In genomic region chr4:140851032-140851636, GRCh38 we compare ENCODE assay signal across 9 cellular contexts.
DNase-seq lines count a peak whose midpoint lies in the region; ATAC-seq, FAIRE-seq and TF ChIP-seq lines count a peak whose summit lies in the region.
"Had no signal": no experiment of that assay in that cellular context is flagged by ENCODE, and none has a peak within 500 bp of the region (broad histone marks: within the 10 kb centered on the region; RNA-seq: fewer than 3 reads in every experiment).

No MANE protein-coding gene starts in this region.

- H2BK12ac ChIP-seq in H1 (ENCODE audit: low read depth, low read length) = no peak overlapping the region

- H4K20me1 ChIP-seq in PC-9 (ENCODE audit: insufficient read depth) (no peaks in the 10 kb centered on the region), H1 (replicated peaks in 1 of 2; ENCODE audit: control insufficient read depth in 1 of 2, insufficient read depth in 2 of 2, low read length in 2 of 2) (no peaks in the 10 kb centered on the region)
- H4K20me1 ChIP-seq: BLaER1 treated with 17β-estradiol and CSF1 and Interleukin-3, amounts not matched to agents 10 nM and 100 nM had no signal

- H3K79me1 ChIP-seq in H1 (ENCODE audit: low read depth, low read length) = no peaks in the 10 kb centered on the region

- ATAC-seq in GM21381 (IDR thresholded peaks at IDR 0.05; ENCODE audit: unreplicated experiment) = peak; percentile 71

- no TSS peak for BruUV-seq in PC-9 (replicated peaks; lab: Mats Ljungman, UMichigan)

- no peak for TF ChIP-seq POLR2A in H1 (IDR thresholded peaks at IDR 0.05; ENCODE audit: control extremely low read depth in 1 of 2, low read depth in 2 of 2, low read length in 2 of 2)

- H3K23me2 ChIP-seq in H1 (ENCODE audit: low read depth, low read length) = no peaks in the 10 kb centered on the region

- H3K4me3 ChIP-seq in Jurkat, Clone E6-1 (ENCODE audit: low read length) = no peak overlapping the region
- H3K4me3 ChIP-seq in PC-9 = no peak overlapping the region
- no peak overlapping the region for H3K4me3 ChIP-seq in H1 (ENCODE audit: extremely low read depth in 1 of 4, insufficient read depth in 2 of 4, low read depth in 3 of 4, low read length in 4 of 4)
- H3K4me3 ChIP-seq: BLaER1 treated with 17β-estradiol and CSF1 and Interleukin-3, amounts not matched to agents 10 nM and 100 nM had no signal

- H3K27me3 ChIP-seq in PC-9 (ENCODE audit: insufficient read depth, low read depth) (no peaks in the 10 kb centered on the region), H1 (replicated peaks in 1 of 4; ENCODE audit: control insufficient read depth in 3 of 4, extremely low read depth in 1 of 4, insufficient read depth in 3 of 4, low read length in 3 of 4) (no peaks in the 10 kb centered on the region)
- H3K27me3 ChIP-seq: BLaER1 treated with 17β-estradiol and CSF1 and Interleukin-3, amounts not matched to agents 10 nM and 100 nM had no signal

- peak; percentile 84 for TF ChIP-seq CTCF in PC-9 (conservative IDR thresholded peaks at IDR 0.05)
- peak in 2 of 3 experiments; percentile 76 to 88; a peak in 3 of 4 replicates for TF ChIP-seq CTCF in H1 (IDR thresholded peaks at IDR 0.05; ENCODE audit: control extremely low read depth in 1 of 3, insufficient read depth in 1 of 3, low read depth in 1 of 3, low read length in 3 of 3)

- no peak overlapping the region for H4K8ac ChIP-seq in H1 (ENCODE audit: extremely low read depth, insufficient read depth, low read length)

- no peak overlapping the region for H3K9ac ChIP-seq in H1 (replicated peaks in 1 of 4; ENCODE audit: extremely low read depth in 1 of 4, low read depth in 3 of 4, low read length in 3 of 4)
- H3K9ac ChIP-seq: BLaER1 treated with 17β-estradiol and CSF1 and Interleukin-3, amounts not matched to agents 10 nM and 100 nM had no signal

- FAIRE-seq in H1 (lab: Jason Lieb, UNC) = peak; percentile 96

- H3K4me1 ChIP-seq in PC-9 (replicated peaks; ENCODE audit: insufficient read depth) (peaks cover 2% of the 10 kb centered on the region), H1 (replicated peaks in 1 of 4; ENCODE audit: control insufficient read depth in 3 of 4, insufficient read depth in 4 of 4, low read length in 3 of 4) (no peaks in the 10 kb centered on the region)

- WGBS in H1 (ENCODE audit: extremely low coverage in 1 of 2, insufficient coverage in 1 of 2, insufficient read length in 1 of 2, insufficient replicate concordance in 2 of 2, low coverage in 1 of 2, low lambda C conversion rate in 2 of 2, missing lambda C conversion rate in 1 of 2), 2 experiments = 19% methylated on average over 6 of the region's 6 CpGs; no CpG with 5 or more reads in 1 of the 2 experiments

- CTCF ChIA-PET in PC-9 (lab: Charles Lee) = interaction anchor here (0.7 to 1.2 kb wide), 5 partner anchors 108 to 1374 kb away, joined by 3 to 11 read pairs (median 3); no protein-coding TSS in a partner anchor
- CTCF ChIA-PET in H1 (lab: Charles Lee; ENCODE audit: partially characterized antibody) = interaction anchor here (0.6 to 3.2 kb wide), 28 partner anchors 8 to 491 kb away, joined by 3 to 17 read pairs (median 4); partner anchors contain the start of genes CLGN and UCP1

- DNase-seq in NCI-H187 (lab: John Stamatoyannopoulos, UW) (peak; percentile 4 to 15), NCI-H187 treated with DMSO at 0.1 percent for 48 hours (lab: John Stamatoyannopoulos, UW) (no peak), PC-9 (peak; percentile 41 to 43), H1 (ENCODE audit: low read depth in 1 of 2, low spot score in 2 of 2) (peak in 1 of 2 experiments; percentile 56), lung microvascular endothelial cell (ENCODE audit: low read depth in 2 of 2) (peak; percentile 66 to 80)
- peak; percentile 62 for DNase-seq in Jurkat, Clone E6-1 (ENCODE audit: low read depth, low spot score)
- no peak for DNase-seq in activated CD8-positive, alpha-beta memory T cell treated with anti-CD3 and anti-CD28 coated beads, Interleukin-2, amount 50 U/mL, for 48 hours

- peaks cover 1% of the 10 kb centered on the region; the same call in 1 of the 2 replicates for H3F3A ChIP-seq in PC-9 (ENCODE audit: insufficient read depth, low read depth)

- H2BK120ac ChIP-seq in H1 (replicated peaks; ENCODE audit: low read depth, low read length) = no peak overlapping the region

- H3K9me3 ChIP-seq in PC-9 (ENCODE audit: insufficient read depth, low read depth) = no peaks in the 10 kb centered on the region
- H3K9me3 ChIP-seq in H1 (ENCODE audit: insufficient read depth in 2 of 2, low read depth in 1 of 2, low read length in 1 of 2) = no peaks in the 10 kb centered on the region
- H3K9me3 ChIP-seq: BLaER1 treated with 17β-estradiol and CSF1 and Interleukin-3, amounts not matched to agents 10 nM and 100 nM had no signal

- no peak overlapping the region for H2BK15ac ChIP-seq in H1 (ENCODE audit: low read length)

- H3K36me3 ChIP-seq in PC-9 (ENCODE audit: low read depth) = no peaks in the 10 kb centered on the region
- H3K36me3 ChIP-seq in H1 (ENCODE audit: control insufficient read depth in 2 of 4, insufficient read depth in 4 of 4, low read length in 3 of 4) = no peaks in the 10 kb centered on the region
- H3K36me3 ChIP-seq: BLaER1 treated with 17β-estradiol and CSF1 and Interleukin-3, amounts not matched to agents 10 nM and 100 nM had no signal

- H3K9me2 ChIP-seq in PC-9 (ENCODE audit: insufficient read depth) = no peaks in the 10 kb centered on the region

- no peak overlapping the region for H3K14ac ChIP-seq in H1 (ENCODE audit: insufficient read length)

- H3K27ac ChIP-seq in PC-9 = no peak overlapping the region
- H3K27ac ChIP-seq in H1 (ENCODE audit: low read depth, low read length) = no peak overlapping the region
- H3K27ac ChIP-seq: BLaER1 treated with 17β-estradiol and CSF1 and Interleukin-3, amounts not matched to agents 10 nM and 100 nM had no signal

- no peak overlapping the region for H3K56ac ChIP-seq in H1 (replicated peaks; ENCODE audit: insufficient read length, low read depth, low read length)

- intact Hi-C loops in PC-9 (cut with micrococcal nuclease; ENCODE audit: unreplicated experiment) = loop anchor here (1.0 to 10.0 kb wide), 8 partner anchors 214 to 1194 kb away; partner anchors contain the start of gene MAML3

- POLR2A ChIA-PET in PC-9 (lab: Charles Lee; ENCODE audit: unreplicated experiment) = interaction anchor here (0.6 kb wide), 1 partner anchor 95 kb away, joined by 7 read pairs; the partner anchor contains the start of gene TBC1D9
- POLR2A ChIA-PET in H1 (lab: Charles Lee; ENCODE audit: partially characterized antibody) = interaction anchor here (0.6 kb wide), 1 partner anchor 255 kb away, joined by 3 read pairs; no protein-coding TSS in a partner anchor

- H3K4ac ChIP-seq in H1 (replicated peaks; ENCODE audit: insufficient read length, low read depth, low read length) = no peak overlapping the region

- no peak overlapping the region for H2AK5ac ChIP-seq in H1 (ENCODE audit: low read depth, low read length)

- H3K4me2 ChIP-seq in PC-9 = no peak overlapping the region
- H3K4me2 ChIP-seq in H1 (ENCODE audit: insufficient read depth in 1 of 2, low read depth in 2 of 2, low read length in 2 of 2) = no peak overlapping the region
- H3K4me2 ChIP-seq: BLaER1 treated with 17β-estradiol and CSF1 and Interleukin-3, amounts not matched to agents 10 nM and 100 nM had no signal

- TF ChIP-seq RAD21 in H1 (IDR thresholded peaks at IDR 0.05 in 1 of 2, conservative IDR thresholded peaks at IDR 0.05 in 1 of 2; ENCODE audit: low read depth in 2 of 2, low read length in 2 of 2) = peak; percentile 98

- H3K23ac ChIP-seq in H1 (ENCODE audit: insufficient read length) = no peak overlapping the region

- no peaks in the 10 kb centered on the region for H3K79me2 ChIP-seq in PC-9 (ENCODE audit: low read depth)
- H3K79me2 ChIP-seq in H1 (ENCODE audit: control insufficient read depth in 1 of 2, insufficient read depth in 2 of 2, low read length in 2 of 2) = no peaks in the 10 kb centered on the region

- H3K18ac ChIP-seq in H1 (ENCODE audit: extremely low read depth, low read length) = no peak overlapping the region

- H4K91ac ChIP-seq in H1 (replicated peaks; ENCODE audit: insufficient read length, low read length) = no peak overlapping the region

- no peak overlapping the region for H2BK5ac ChIP-seq in H1 (ENCODE audit: low read depth, low read length)

- H2AFZ ChIP-seq in PC-9 (no peak overlapping the region), H1 (ENCODE audit: low read length) (no peak overlapping the region)

- H4K5ac ChIP-seq in H1 (ENCODE audit: insufficient read length, low read depth, low read length) = no peak overlapping the region

- no peak overlapping the region for H2BK20ac ChIP-seq in H1 (ENCODE audit: low read length)

- no peak for TF ChIP-seq EP300 in H1 (IDR thresholded peaks at IDR 0.05; ENCODE audit: borderline replicate concordance in 1 of 2, low read depth in 2 of 2, low read length in 2 of 2)

TF ChIP-seq in H1, 55 proteins besides CTCF, POLR2A, EP300 and RAD21:
- no peak for TF ChIP-seq TCF12 (IDR thresholded peaks at IDR 0.05; ENCODE audit: low read depth, low read length)
- TF ChIP-seq USF2 (IDR thresholded peaks at IDR 0.05; ENCODE audit: low read length) = no peak
- TF ChIP-seq RBBP5 (IDR thresholded peaks at IDR 0.05; ENCODE audit: borderline replicate concordance, low read depth, low read length) = no peak
- TF ChIP-seq JUN (IDR thresholded peaks at IDR 0.05; ENCODE audit: low read depth, low read length) = no peak
- TF ChIP-seq TEAD4 (IDR thresholded peaks at IDR 0.05; ENCODE audit: low read depth, low read length) = peak; percentile 56; the same call in 1 of the 2 replicates
- TF ChIP-seq BCL11A (IDR thresholded peaks at IDR 0.05; ENCODE audit: low read depth in 2 of 2, low read length in 2 of 2) = no peak

Comparison
In these comparisons a context has a peak if more than half of its experiments do, and no peak if none do; other contexts are left out.
1. DNase-seq: peak in NCI-H187 (2 of 2), Jurkat, Clone E6-1 (single experiment), PC-9 (2 of 2) and lung microvascular endothelial cell (2 of 2); none in NCI-H187 treated with DMSO at 0.1 percent for 48 hours (single experiment) and activated CD8-positive, alpha-beta memory T cell treated with anti-CD3 and anti-CD28 coated beads, Interleukin-2, amount 50 U/mL, for 48 hours (single experiment).